In genomic region chr14:72892103-72892878, GRCh38 we compare ENCODE assay signal across 8 cellular contexts. TPM values are rescaled to one million over a fixed set of nuclear protein-coding genes. Genes with fewer than 3 reads are reported as not detected.
DNase-seq lines count a peak whose midpoint lies in the region; ATAC-seq and TF ChIP-seq lines count a peak whose summit lies in the region.

No MANE protein-coding gene starts in this region.

- no peak overlapping the region for H3K27ac ChIP-seq in ACC112 (ENCODE audit: low read depth, low read length)
- H3K27ac ChIP-seq in HEK293 (ENCODE audit: extremely low read depth, low read depth, low read length), result no peak overlapping the region; the same call in 1 of the 2 replicates
- H3K27ac ChIP-seq in aorta (ENCODE audit: low read depth in 1 of 2, low read length in 2 of 2), result no peak overlapping the region

- peak; percentile 12 to 18 for DNase-seq in activated CD4-positive, alpha-beta T cell treated with anti-CD3 and anti-CD28 coated beads for 4 hours
- DNase-seq in naive thymus-derived CD8-positive, alpha-beta T cell, result peak in 6 of 10 donors; percentile 12 to 37 (median 27)
- DNase-seq in aorta (no peak), AG08395 (ENCODE audit: low spot score) (no peak)

- no peak overlapping the region for H3K9ac ChIP-seq in endocrine pancreas (ENCODE audit: control insufficient read depth, insufficient read depth, low read length)

- H3K79me2 ChIP-seq in ACC112 (ENCODE audit: control insufficient read depth, insufficient read depth, low read length, unreplicated experiment), result no peaks in the 10 kb centered on the region

- peaks cover 14 to 29% (median 25%) of the 10 kb centered on the region in 4 donors for H3K4me1 Mint-ChIP-seq in naive thymus-derived CD8-positive, alpha-beta T cell

- 0% methylated on average over 47 of the region's 47 CpGs for WGBS in aorta, 2 donors

- peaks cover 0 to 1% (median 0%) of the 10 kb centered on the region in 9 donors for H3K9me3 Mint-ChIP-seq in naive thymus-derived CD8-positive, alpha-beta T cell

- POLR2A ChIA-PET in HEK293 (lab: Yijun Ruan, JAX), result interaction anchor here (0.6 kb wide), 1 partner anchor 741 kb away, joined by 6 read pairs; no protein-coding TSS in a partner anchor
- POLR2A ChIA-PET in naive thymus-derived CD8-positive, alpha-beta T cell (lab: Charles Lee), result no interaction called here

- ATAC-seq in naive thymus-derived CD8-positive, alpha-beta T cell, result no peak
- no peak for ATAC-seq in aorta (ENCODE audit: low FRiP score)
- ATAC-seq in GM21360 (IDR thresholded peaks at IDR 0.05; ENCODE audit: unreplicated experiment), result no peak

- no peaks in the 10 kb centered on the region for H3K9me3 ChIP-seq in HEK293 (ENCODE audit: control insufficient read depth, insufficient read depth, low read depth, low read length)
- no peaks in the 10 kb centered on the region for H3K9me3 ChIP-seq in endocrine pancreas (ENCODE audit: control insufficient read depth, low read length)
- H3K9me3 ChIP-seq in aorta (ENCODE audit: control insufficient read depth, low read length), result no peaks in the 10 kb centered on the region

- no peaks in the 10 kb centered on the region for H3K36me3 ChIP-seq in ACC112 (ENCODE audit: insufficient read depth, low read length)
- H3K36me3 ChIP-seq in HEK293 (ENCODE audit: control insufficient read depth in 2 of 2, insufficient read depth in 1 of 2, low read length in 2 of 2), result no peaks in the 10 kb centered on the region
- H3K36me3 ChIP-seq in endocrine pancreas (ENCODE audit: control insufficient read depth, insufficient read depth, low read length), result no peaks in the 10 kb centered on the region
- H3K36me3 ChIP-seq in aorta (ENCODE audit: control insufficient read depth in 1 of 2, insufficient read depth in 2 of 2, low read length in 1 of 2), result no peaks in the 10 kb centered on the region

- intact Hi-C loops in aorta (cut with DNase I), result loop anchor here (5.0 to 10.0 kb wide), 3 partner anchors 80 to 147 kb away; no protein-coding TSS in a partner anchor

- H3K27ac Mint-ChIP-seq in naive thymus-derived CD8-positive, alpha-beta T cell, result peak overlapping the region in 7 of 10 donors; percentile 9 to 90 (median 82)

- peak overlapping the region; percentile 97 for H3K4me3 ChIP-seq in ACC112 (ENCODE audit: low read depth, low read length)
- H3K4me3 ChIP-seq in HEK293 (ENCODE audit: low read depth, low read length), result peak overlapping the region; percentile 81
- peak overlapping the region; percentile 68 for H3K4me3 ChIP-seq in endocrine pancreas (ENCODE audit: control insufficient read depth, insufficient read depth, low read length)
- peak overlapping the region; percentile 15 to 92 for H3K4me3 ChIP-seq in aorta (ENCODE audit: low read length in 2 of 2)

- TF ChIP-seq CTCF in HEK293 (tag by site-specific recombination; IDR thresholded peaks at IDR 0.05), result no peak

- H2AFZ ChIP-seq in ACC112 (ENCODE audit: low read length, unreplicated experiment), result peak overlapping the region; percentile 98

- no peaks in the 10 kb centered on the region for H3K36me3 Mint-ChIP-seq in naive thymus-derived CD8-positive, alpha-beta T cell

- CTCF ChIA-PET in HEK293 (lab: Yijun Ruan, JAX), result interaction anchor here (1.0 kb wide), 1 partner anchor 376 kb away, joined by 7 read pairs; no protein-coding TSS in a partner anchor

- H3K27me3 Mint-ChIP-seq in naive thymus-derived CD8-positive, alpha-beta T cell, result peaks cover 11 to 38% (median 33%) of the 10 kb centered on the region in 5 donors

- H3K27me3 ChIP-seq in ACC112 (ENCODE audit: insufficient read depth, low read length) (no peaks in the 10 kb centered on the region), endocrine pancreas (ENCODE audit: control insufficient read depth, insufficient read depth, low read length) (peaks cover 2% of the 10 kb centered on the region), aorta (ENCODE audit: control insufficient read depth in 1 of 2, insufficient read depth in 2 of 2, low read length in 1 of 2) (no peaks in the 10 kb centered on the region)

- H3K4me1 ChIP-seq in ACC112 (ENCODE audit: control insufficient read depth, insufficient read depth, low read length, unreplicated experiment) (peaks cover 8% of the 10 kb centered on the region), HEK293 (ENCODE audit: control insufficient read depth, insufficient read depth, low read length) (peaks cover 13% of the 10 kb centered on the region), endocrine pancreas (ENCODE audit: control insufficient read depth, insufficient read depth, low read length) (no peaks in the 10 kb centered on the region), aorta (ENCODE audit: control insufficient read depth in 1 of 2, insufficient read depth in 2 of 2, low read length in 2 of 2) (no peaks in the 10 kb centered on the region)

- peak overlapping the region; percentile 81 to 97 (median 94) for H3K4me3 Mint-ChIP-seq in naive thymus-derived CD8-positive, alpha-beta T cell

TF ChIP-seq in HEK293, 187 proteins besides CTCF, POLR2A, EP300 and RAD21 (continues in another document):
- TF ChIP-seq ZNF341 (tag by site-specific recombination; IDR thresholded peaks at IDR 0.05; ENCODE audit: low read depth) (peak; percentile 92), GLIS2 (tag by site-specific recombination; IDR thresholded peaks at IDR 0.05) (peak; percentile 72), KLF9 (tag by site-specific recombination; IDR thresholded peaks at IDR 0.05; ENCODE audit: low read depth) (peak; percentile 55), ZNF600 (tag by site-specific recombination; IDR thresholded peaks at IDR 0.05) (0 out of 2 replicates have a peak, but pooled peaks have one; percentile 7), ZBTB11 (tag by site-specific recombination; conservative IDR thresholded peaks at IDR 0.05; ENCODE audit: low read depth) (peak; percentile 70), SP2 (tag by site-specific recombination; IDR thresholded peaks at IDR 0.05) (peak; percentile 41), ZNF645 (tag by site-specific recombination; IDR thresholded peaks at IDR 0.05) (no peak), PRDM1 (tag by site-specific recombination; IDR thresholded peaks at IDR 0.05) (peak; percentile 58), ZFP41 (tag by site-specific recombination; IDR thresholded peaks at IDR 0.05; ENCODE audit: borderline replicate concordance) (no peak), ZBTB20 (tag by site-specific recombination; IDR thresholded peaks at IDR 0.05) (peak; percentile 60), ZSCAN5A (tag by site-specific recombination; IDR thresholded peaks at IDR 0.05) (no peak), ZBTB8A (tag by site-specific recombination; IDR thresholded peaks at IDR 0.05) (peak; percentile 55), ZBTB48 (tag by site-specific recombination; IDR thresholded peaks at IDR 0.05) (0 out of 2 replicates have a peak, but pooled peaks have one; percentile 25)

RNA-seq across cellular contexts. Expression of gene DPF3, which starts 1.6 kb away (rescaled TPM):
- under 1 TPM; 0.55 to 0.58 TPM for total RNA-seq in naive thymus-derived CD8-positive, alpha-beta T cell
- polyA plus RNA-seq in naive thymus-derived CD8-positive, alpha-beta T cell, result under 1 TPM; 0.35 to 0.52 (median 0.38) TPM
- total RNA-seq in aorta, result 1 to 10 TPM in 1 of 2 donors, under 1 TPM in 1; 0.65 to 2.2 TPM
- polyA plus RNA-seq in aorta, result under 1 TPM; 0.15 to 0.75 TPM

RNA-seq across cellular contexts. Expression of gene DCAF4, which starts 34.0 kb away (rescaled TPM):
- 10 to 100 TPM; 32.4 to 32.8 TPM for total RNA-seq in naive thymus-derived CD8-positive, alpha-beta T cell
- 10 to 100 TPM in 1 of 3 donors, 1 to 10 TPM in 2; 7.9 to 11.1 (median 9.0) TPM for polyA plus RNA-seq in naive thymus-derived CD8-positive, alpha-beta T cell
- 10 to 100 TPM; 11.3 to 15.7 TPM for total RNA-seq in aorta
- polyA plus RNA-seq in aorta, result 1 to 10 TPM; 4.6 to 7.4 TPM

Comparison
In these comparisons a context has a peak if more than half of its experiments do, and no peak if none do; other contexts are left out.
1. DNase-seq: peak in activated CD4-positive, alpha-beta T cell treated with anti-CD3 and anti-CD28 coated beads for 4 hours (2 of 2) and naive thymus-derived CD8-positive, alpha-beta T cell (6 of 10); none in aorta (0 of 2) and AG08395 (single experiment).
2. Peak in every context shown above with its lines, with median percentiles within 50 percentile points of each other: H3K4me3 ChIP-seq.